Comparison of ENCODE assay signal across 1 cellular context in genomic region chr2:171086352-171087290, GRCh38.
TF ChIP-seq lines count a peak whose summit lies in the region.

No MANE protein-coding gene starts in this region.

TF ChIP-seq in HEK293, 187 proteins besides CTCF, POLR2A, EP300 and RAD21 (continued from another document and continues in another):
- TF ChIP-seq PRDM10 (tag by site-specific recombination; IDR thresholded peaks at IDR 0.05) (no peak), ZNF324 (tag by site-specific recombination; IDR thresholded peaks at IDR 0.05) (no peak), HOXA7 (CRISPR knock-in tag; IDR thresholded peaks at IDR 0.05; ENCODE audit: borderline replicate concordance) (no peak), ZSCAN23 (tag by site-specific recombination; IDR thresholded peaks at IDR 0.05) (no peak), TRIM28 (IDR thresholded peaks at IDR 0.05; ENCODE audit: borderline replicate concordance, low read length) (peak; percentile 60; the same call in 1 of the 2 replicates), ZNF785 (tag by site-specific recombination; IDR thresholded peaks at IDR 0.05) (no peak), ZNF792 (tag by site-specific recombination; IDR thresholded peaks at IDR 0.05) (no peak), KLF7 (tag by site-specific recombination; IDR thresholded peaks at IDR 0.05; ENCODE audit: borderline replicate concordance) (no peak), KLF16 (tag by site-specific recombination; IDR thresholded peaks at IDR 0.05) (no peak), ZNF18 (tag by site-specific recombination; IDR thresholded peaks at IDR 0.05) (no peak), ZNF561 (tag by site-specific recombination; IDR thresholded peaks at IDR 0.05; ENCODE audit: borderline replicate concordance) (no peak), YY1 (tag by site-specific recombination; IDR thresholded peaks at IDR 0.05) (no peak), ZNF843 (tag by site-specific recombination; IDR thresholded peaks at IDR 0.05) (peak; percentile 80; the same call in 1 of the 2 replicates), ZNF670 (tag by site-specific recombination; IDR thresholded peaks at IDR 0.05; ENCODE audit: low read depth) (no peak), INSM2 (tag by site-specific recombination; IDR thresholded peaks at IDR 0.05) (no peak), SETDB1 (IDR thresholded peaks at IDR 0.05; ENCODE audit: insufficient read length, low read length) (no peak), ZNF23 (tag by site-specific recombination; IDR thresholded peaks at IDR 0.05; ENCODE audit: borderline replicate concordance) (no peak), ZNF549 (tag by site-specific recombination; IDR thresholded peaks at IDR 0.05) (no peak), SALL2 (tag by site-specific recombination; IDR thresholded peaks at IDR 0.05; ENCODE audit: borderline replicate concordance) (no peak), PRDM4 (tag by site-specific recombination; IDR thresholded peaks at IDR 0.05) (peak; percentile 60; the same call in 1 of the 2 replicates), PRDM2 (tag by site-specific recombination; IDR thresholded peaks at IDR 0.05; ENCODE audit: borderline replicate concordance) (no peak), ZNF302 (tag by site-specific recombination; IDR thresholded peaks at IDR 0.05; ENCODE audit: low read depth) (no peak), SCRT1 (tag by site-specific recombination; IDR thresholded peaks at IDR 0.05; ENCODE audit: borderline replicate concordance) (no peak), ZNF548 (tag by site-specific recombination; IDR thresholded peaks at IDR 0.05) (no peak), ZNF629 (tag by site-specific recombination; IDR thresholded peaks at IDR 0.05) (0 out of 2 replicates have a peak, but pooled peaks have one; percentile 10), TSHZ1 (tag by site-specific recombination; IDR thresholded peaks at IDR 0.05; ENCODE audit: borderline replicate concordance) (no peak), GLI4 (tag by site-specific recombination; IDR thresholded peaks at IDR 0.05) (no peak), REST (tag by site-specific recombination; IDR thresholded peaks at IDR 0.05) (no peak), ZNF37A (tag by site-specific recombination; IDR thresholded peaks at IDR 0.05) (no peak), ZNF391 (tag by site-specific recombination; IDR thresholded peaks at IDR 0.05; ENCODE audit: borderline replicate concordance, low read depth) (no peak), ZNF362 (tag by site-specific recombination; IDR thresholded peaks at IDR 0.05) (no peak), ZBTB21 (tag by site-specific recombination; IDR thresholded peaks at IDR 0.05) (no peak)
